Comparison of ENCODE assay signal across 1 cellular context in the genomic region with DNA sequence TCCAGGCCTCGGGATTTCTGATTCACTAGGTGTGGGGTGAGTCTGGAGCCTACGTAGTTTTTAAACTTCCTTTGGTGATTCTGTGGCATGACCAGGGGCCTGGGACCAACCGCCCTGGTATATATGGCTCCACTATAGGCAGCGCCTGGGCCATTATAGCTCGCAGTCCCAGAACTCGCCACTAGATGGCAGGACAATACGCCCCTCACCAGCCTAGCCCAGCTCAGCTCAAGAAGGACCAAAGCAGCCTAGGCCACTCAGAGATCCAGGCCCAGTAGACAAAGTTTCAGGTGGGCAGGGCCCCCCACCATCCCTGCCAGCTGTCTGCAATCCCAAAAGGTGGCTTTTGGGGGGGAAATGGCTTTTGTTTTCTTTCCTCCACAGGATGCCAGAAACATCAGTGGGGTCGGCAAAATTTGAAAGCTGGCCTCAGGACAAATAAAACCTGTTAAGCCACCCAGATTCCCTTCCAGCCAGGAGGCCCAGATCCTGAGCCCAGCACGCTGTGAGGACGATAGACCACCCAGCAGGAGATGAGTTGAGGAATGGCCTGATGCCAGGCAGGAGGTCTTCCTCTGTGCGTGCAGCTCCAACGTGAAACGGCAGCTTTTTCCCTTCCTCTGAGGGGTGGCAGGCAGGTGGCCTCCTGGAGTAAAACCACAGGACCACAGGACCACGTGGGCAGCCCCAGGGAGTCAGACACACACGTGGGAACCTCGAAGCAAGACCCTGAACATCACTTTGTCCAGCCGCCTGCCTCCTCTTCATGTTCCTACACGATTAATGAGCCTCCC.
A peak's percentile ranks its signal among the peaks of the same experiment; 100 is the strongest.
TF ChIP-seq lines count a peak whose summit lies in the region.

No MANE protein-coding gene starts in this region.

TF ChIP-seq in HepG2, 621 proteins besides CTCF, POLR2A, EP300 and RAD21 (continued from another document and continues in another):
- TF ChIP-seq ZNF468 (CRISPR knock-in tag; IDR thresholded peaks at IDR 0.05), result no peak
- no peak for TF ChIP-seq ZNF24 (IDR thresholded peaks at IDR 0.05)
- no peak for TF ChIP-seq SP2 (CRISPR knock-in tag; IDR thresholded peaks at IDR 0.05)
- TF ChIP-seq SRF (IDR thresholded peaks at IDR 0.05; ENCODE audit: low read depth, low read length), result no peak
- no peak for TF ChIP-seq ZBTB21 (CRISPR knock-in tag; IDR thresholded peaks at IDR 0.05)
- TF ChIP-seq, protein P1, sequence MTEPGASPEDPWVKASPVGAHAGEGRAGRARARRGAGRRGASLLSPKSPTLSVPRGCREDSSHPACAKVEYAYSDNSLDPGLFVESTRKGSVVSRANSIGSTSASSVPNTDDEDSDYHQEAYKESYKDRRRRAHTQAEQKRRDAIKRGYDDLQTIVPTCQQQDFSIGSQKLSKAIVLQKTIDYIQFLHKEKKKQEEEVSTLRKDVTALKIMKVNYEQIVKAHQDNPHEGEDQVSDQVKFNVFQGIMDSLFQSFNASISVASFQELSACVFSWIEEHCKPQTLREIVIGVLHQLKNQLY (CRISPR knock-in tag; IDR thresholded peaks at IDR 0.05), result no peak
- TF ChIP-seq ZNF792 (CRISPR knock-in tag; IDR thresholded peaks at IDR 0.05), result 0 out of 2 replicates have a peak, but pooled peaks have one; percentile 35
- TF ChIP-seq ARHGAP35 (CRISPR knock-in tag; IDR thresholded peaks at IDR 0.05; ENCODE audit: borderline replicate concordance), result no peak
- TF ChIP-seq, protein P2, sequence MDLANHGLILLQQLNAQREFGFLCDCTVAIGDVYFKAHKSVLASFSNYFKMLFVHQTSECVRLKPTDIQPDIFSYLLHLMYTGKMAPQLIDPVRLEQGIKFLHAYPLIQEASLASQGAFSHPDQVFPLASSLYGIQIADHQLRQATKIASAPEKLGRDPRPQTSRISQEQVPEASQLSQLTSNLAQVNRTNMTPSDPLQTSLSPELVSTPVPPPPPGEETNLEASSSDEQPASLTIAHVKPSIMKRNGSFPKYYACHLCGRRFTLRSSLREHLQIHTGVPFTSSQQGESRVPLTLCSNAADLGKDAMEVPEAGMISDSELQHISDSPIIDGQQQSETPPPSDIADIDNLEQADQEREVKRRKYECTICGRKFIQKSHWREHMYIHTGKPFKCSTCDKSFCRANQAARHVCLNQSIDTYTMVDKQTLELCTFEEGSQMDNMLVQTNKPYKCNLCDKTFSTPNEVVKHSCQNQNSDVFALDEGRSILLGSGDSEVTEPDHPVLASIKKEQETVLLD (CRISPR knock-in tag; IDR thresholded peaks at IDR 0.05; ENCODE audit: low read depth), result no peak
- no peak for TF ChIP-seq PCBP2 (optimal IDR thresholded peaks at IDR 0.05; ENCODE audit: low read depth, low read length, poor library complexity, severe bottlenecking)
- TF ChIP-seq SMC3 (IDR thresholded peaks at IDR 0.05; ENCODE audit: low read length), result peak; percentile 97
- TF ChIP-seq RXRB (CRISPR knock-in tag; IDR thresholded peaks at IDR 0.05; ENCODE audit: borderline replicate concordance), result peak; percentile 34; the same call in 1 of the 2 replicates
- TF ChIP-seq ZKSCAN8 (CRISPR knock-in tag; IDR thresholded peaks at IDR 0.05; ENCODE audit: borderline replicate concordance), result no peak
- no peak for TF ChIP-seq ZSCAN12 (CRISPR knock-in tag; IDR thresholded peaks at IDR 0.05)
- no peak for TF ChIP-seq ZNF607 (CRISPR knock-in tag; IDR thresholded peaks at IDR 0.05; ENCODE audit: borderline replicate concordance)
- 0 out of 2 replicates have a peak, but pooled peaks have one; percentile 29 for TF ChIP-seq ISL2 (CRISPR knock-in tag; IDR thresholded peaks at IDR 0.05)
- 0 out of 2 replicates have a peak, but pooled peaks have one; percentile 40 for TF ChIP-seq HOXA5 (CRISPR knock-in tag; IDR thresholded peaks at IDR 0.05)
- TF ChIP-seq, protein P3, sequence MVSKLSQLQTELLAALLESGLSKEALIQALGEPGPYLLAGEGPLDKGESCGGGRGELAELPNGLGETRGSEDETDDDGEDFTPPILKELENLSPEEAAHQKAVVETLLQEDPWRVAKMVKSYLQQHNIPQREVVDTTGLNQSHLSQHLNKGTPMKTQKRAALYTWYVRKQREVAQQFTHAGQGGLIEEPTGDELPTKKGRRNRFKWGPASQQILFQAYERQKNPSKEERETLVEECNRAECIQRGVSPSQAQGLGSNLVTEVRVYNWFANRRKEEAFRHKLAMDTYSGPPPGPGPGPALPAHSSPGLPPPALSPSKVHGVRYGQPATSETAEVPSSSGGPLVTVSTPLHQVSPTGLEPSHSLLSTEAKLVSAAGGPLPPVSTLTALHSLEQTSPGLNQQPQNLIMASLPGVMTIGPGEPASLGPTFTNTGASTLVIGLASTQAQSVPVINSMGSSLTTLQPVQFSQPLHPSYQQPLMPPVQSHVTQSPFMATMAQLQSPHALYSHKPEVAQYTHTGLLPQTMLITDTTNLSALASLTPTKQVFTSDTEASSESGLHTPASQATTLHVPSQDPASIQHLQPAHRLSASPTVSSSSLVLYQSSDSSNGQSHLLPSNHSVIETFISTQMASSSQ (IDR thresholded peaks at IDR 0.05; ENCODE audit: low read depth), result no peak
- TF ChIP-seq, protein P3 (CRISPR knock-in tag; IDR thresholded peaks at IDR 0.05; ENCODE audit: borderline replicate concordance), result no peak
- TF ChIP-seq JDP2 (CRISPR knock-in tag; IDR thresholded peaks at IDR 0.05; ENCODE audit: borderline replicate concordance), result no peak
- TF ChIP-seq ARID2 (CRISPR knock-in tag; IDR thresholded peaks at IDR 0.05; ENCODE audit: borderline replicate concordance), result no peak
- TF ChIP-seq DNMT1 (CRISPR knock-in tag; IDR thresholded peaks at IDR 0.05), result no peak
- TF ChIP-seq, protein P4, sequence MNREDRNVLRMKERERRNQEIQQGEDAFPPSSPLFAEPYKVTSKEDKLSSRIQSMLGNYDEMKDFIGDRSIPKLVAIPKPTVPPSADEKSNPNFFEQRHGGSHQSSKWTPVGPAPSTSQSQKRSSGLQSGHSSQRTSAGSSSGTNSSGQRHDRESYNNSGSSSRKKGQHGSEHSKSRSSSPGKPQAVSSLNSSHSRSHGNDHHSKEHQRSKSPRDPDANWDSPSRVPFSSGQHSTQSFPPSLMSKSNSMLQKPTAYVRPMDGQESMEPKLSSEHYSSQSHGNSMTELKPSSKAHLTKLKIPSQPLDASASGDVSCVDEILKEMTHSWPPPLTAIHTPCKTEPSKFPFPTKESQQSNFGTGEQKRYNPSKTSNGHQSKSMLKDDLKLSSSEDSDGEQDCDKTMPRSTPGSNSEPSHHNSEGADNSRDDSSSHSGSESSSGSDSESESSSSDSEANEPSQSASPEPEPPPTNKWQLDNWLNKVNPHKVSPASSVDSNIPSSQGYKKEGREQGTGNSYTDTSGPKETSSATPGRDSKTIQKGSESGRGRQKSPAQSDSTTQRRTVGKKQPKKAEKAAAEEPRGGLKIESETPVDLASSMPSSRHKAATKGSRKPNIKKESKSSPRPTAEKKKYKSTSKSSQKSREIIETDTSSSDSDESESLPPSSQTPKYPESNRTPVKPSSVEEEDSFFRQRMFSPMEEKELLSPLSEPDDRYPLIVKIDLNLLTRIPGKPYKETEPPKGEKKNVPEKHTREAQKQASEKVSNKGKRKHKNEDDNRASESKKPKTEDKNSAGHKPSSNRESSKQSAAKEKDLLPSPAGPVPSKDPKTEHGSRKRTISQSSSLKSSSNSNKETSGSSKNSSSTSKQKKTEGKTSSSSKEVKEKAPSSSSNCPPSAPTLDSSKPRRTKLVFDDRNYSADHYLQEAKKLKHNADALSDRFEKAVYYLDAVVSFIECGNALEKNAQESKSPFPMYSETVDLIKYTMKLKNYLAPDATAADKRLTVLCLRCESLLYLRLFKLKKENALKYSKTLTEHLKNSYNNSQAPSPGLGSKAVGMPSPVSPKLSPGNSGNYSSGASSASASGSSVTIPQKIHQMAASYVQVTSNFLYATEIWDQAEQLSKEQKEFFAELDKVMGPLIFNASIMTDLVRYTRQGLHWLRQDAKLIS (CRISPR knock-in tag; IDR thresholded peaks at IDR 0.05), result no peak
- peak; percentile 98 for TF ChIP-seq STAG1 (CRISPR knock-in tag; IDR thresholded peaks at IDR 0.05)
- TF ChIP-seq, protein P5, sequence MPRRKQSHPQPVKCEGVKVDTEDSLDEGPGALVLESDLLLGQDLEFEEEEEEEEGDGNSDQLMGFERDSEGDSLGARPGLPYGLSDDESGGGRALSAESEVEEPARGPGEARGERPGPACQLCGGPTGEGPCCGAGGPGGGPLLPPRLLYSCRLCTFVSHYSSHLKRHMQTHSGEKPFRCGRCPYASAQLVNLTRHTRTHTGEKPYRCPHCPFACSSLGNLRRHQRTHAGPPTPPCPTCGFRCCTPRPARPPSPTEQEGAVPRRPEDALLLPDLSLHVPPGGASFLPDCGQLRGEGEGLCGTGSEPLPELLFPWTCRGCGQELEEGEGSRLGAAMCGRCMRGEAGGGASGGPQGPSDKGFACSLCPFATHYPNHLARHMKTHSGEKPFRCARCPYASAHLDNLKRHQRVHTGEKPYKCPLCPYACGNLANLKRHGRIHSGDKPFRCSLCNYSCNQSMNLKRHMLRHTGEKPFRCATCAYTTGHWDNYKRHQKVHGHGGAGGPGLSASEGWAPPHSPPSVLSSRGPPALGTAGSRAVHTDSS (CRISPR knock-in tag; conservative IDR thresholded peaks at IDR 0.05), result no peak
- TF ChIP-seq ZNF605 (CRISPR knock-in tag; IDR thresholded peaks at IDR 0.05), result no peak
- TF ChIP-seq NCOA1 (CRISPR knock-in tag; IDR thresholded peaks at IDR 0.05), result no peak
- TF ChIP-seq MEF2D (CRISPR knock-in tag; IDR thresholded peaks at IDR 0.05), result no peak
- no peak for TF ChIP-seq ZZZ3 (CRISPR knock-in tag; IDR thresholded peaks at IDR 0.05; ENCODE audit: borderline replicate concordance)
- TF ChIP-seq, protein P6, sequence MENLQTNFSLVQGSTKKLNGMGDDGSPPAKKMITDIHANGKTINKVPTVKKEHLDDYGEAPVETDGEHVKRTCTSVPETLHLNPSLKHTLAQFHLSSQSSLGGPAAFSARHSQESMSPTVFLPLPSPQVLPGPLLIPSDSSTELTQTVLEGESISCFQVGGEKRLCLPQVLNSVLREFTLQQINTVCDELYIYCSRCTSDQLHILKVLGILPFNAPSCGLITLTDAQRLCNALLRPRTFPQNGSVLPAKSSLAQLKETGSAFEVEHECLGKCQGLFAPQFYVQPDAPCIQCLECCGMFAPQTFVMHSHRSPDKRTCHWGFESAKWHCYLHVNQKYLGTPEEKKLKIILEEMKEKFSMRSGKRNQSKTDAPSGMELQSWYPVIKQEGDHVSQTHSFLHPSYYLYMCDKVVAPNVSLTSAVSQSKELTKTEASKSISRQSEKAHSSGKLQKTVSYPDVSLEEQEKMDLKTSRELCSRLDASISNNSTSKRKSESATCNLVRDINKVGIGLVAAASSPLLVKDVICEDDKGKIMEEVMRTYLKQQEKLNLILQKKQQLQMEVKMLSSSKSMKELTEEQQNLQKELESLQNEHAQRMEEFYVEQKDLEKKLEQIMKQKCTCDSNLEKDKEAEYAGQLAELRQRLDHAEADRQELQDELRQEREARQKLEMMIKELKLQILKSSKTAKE (CRISPR knock-in tag; IDR thresholded peaks at IDR 0.05; ENCODE audit: borderline replicate concordance), result no peak
- no peak for TF ChIP-seq ZNF572 (CRISPR knock-in tag; IDR thresholded peaks at IDR 0.05)
- TF ChIP-seq SATB2 (CRISPR knock-in tag; IDR thresholded peaks at IDR 0.05), result no peak
- TF ChIP-seq ZFAT (CRISPR knock-in tag; conservative IDR thresholded peaks at IDR 0.05), result no peak
- TF ChIP-seq ZNF3 (CRISPR knock-in tag; IDR thresholded peaks at IDR 0.05), result no peak
- no peak for TF ChIP-seq TP53 (CRISPR knock-in tag; conservative IDR thresholded peaks at IDR 0.05)
- 0 out of 2 replicates have a peak, but pooled peaks have one; percentile 26 for TF ChIP-seq ZNF232 (CRISPR knock-in tag; IDR thresholded peaks at IDR 0.05; ENCODE audit: borderline replicate concordance)
- TF ChIP-seq NR2C2 (CRISPR knock-in tag; IDR thresholded peaks at IDR 0.05; ENCODE audit: borderline replicate concordance), result no peak
- TF ChIP-seq ZNF136 (CRISPR knock-in tag; IDR thresholded peaks at IDR 0.05; ENCODE audit: low read depth), result no peak
- TF ChIP-seq ZNF772 (CRISPR knock-in tag; IDR thresholded peaks at IDR 0.05), result peak; percentile 28; the same call in 1 of the 2 replicates
- no peak for TF ChIP-seq CEBPB (IDR thresholded peaks at IDR 0.05; ENCODE audit: borderline replicate concordance, low read depth, low read length)
- no peak for TF ChIP-seq GTF3A (CRISPR knock-in tag; conservative IDR thresholded peaks at IDR 0.05)
- TF ChIP-seq, protein P7, sequence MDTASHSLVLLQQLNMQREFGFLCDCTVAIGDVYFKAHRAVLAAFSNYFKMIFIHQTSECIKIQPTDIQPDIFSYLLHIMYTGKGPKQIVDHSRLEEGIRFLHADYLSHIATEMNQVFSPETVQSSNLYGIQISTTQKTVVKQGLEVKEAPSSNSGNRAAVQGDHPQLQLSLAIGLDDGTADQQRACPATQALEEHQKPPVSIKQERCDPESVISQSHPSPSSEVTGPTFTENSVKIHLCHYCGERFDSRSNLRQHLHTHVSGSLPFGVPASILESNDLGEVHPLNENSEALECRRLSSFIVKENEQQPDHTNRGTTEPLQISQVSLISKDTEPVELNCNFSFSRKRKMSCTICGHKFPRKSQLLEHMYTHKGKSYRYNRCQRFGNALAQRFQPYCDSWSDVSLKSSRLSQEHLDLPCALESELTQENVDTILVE (CRISPR knock-in tag; IDR thresholded peaks at IDR 0.05), result no peak
- TF ChIP-seq, protein P8, sequence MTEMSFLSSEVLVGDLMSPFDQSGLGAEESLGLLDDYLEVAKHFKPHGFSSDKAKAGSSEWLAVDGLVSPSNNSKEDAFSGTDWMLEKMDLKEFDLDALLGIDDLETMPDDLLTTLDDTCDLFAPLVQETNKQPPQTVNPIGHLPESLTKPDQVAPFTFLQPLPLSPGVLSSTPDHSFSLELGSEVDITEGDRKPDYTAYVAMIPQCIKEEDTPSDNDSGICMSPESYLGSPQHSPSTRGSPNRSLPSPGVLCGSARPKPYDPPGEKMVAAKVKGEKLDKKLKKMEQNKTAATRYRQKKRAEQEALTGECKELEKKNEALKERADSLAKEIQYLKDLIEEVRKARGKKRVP (CRISPR knock-in tag; IDR thresholded peaks at IDR 0.05), result no peak
- no peak for TF ChIP-seq ZNF10 (CRISPR knock-in tag; IDR thresholded peaks at IDR 0.05; ENCODE audit: borderline replicate concordance, low read depth)
- TF ChIP-seq SMYD3 (CRISPR knock-in tag; IDR thresholded peaks at IDR 0.05), result no peak
- TF ChIP-seq NFATC3 (CRISPR knock-in tag; IDR thresholded peaks at IDR 0.05), result no peak; the same call in 1 of the 2 replicates
- no peak for TF ChIP-seq HNF4G (IDR thresholded peaks at IDR 0.05; ENCODE audit: borderline replicate concordance, low read depth, low read length)
- no peak for TF ChIP-seq HNF4G (CRISPR knock-in tag; IDR thresholded peaks at IDR 0.05; ENCODE audit: borderline replicate concordance, low read depth)
- no peak for TF ChIP-seq NONO (IDR thresholded peaks at IDR 0.05)
- TF ChIP-seq NONO (CRISPR knock-in tag; conservative IDR thresholded peaks at IDR 0.05), result no peak
- TF ChIP-seq TEAD2 (CRISPR knock-in tag; IDR thresholded peaks at IDR 0.05), result no peak
